Comparison of ENCODE assay signal across 1 cellular context in genomic region chr5:121695307-121695706, GRCh38.
TF ChIP-seq lines count a peak whose summit lies in the region.

No MANE protein-coding gene starts in this region.

TF ChIP-seq in HCT116, 20 proteins besides CTCF, POLR2A, EP300 and RAD21 (continued from another document):
- TF ChIP-seq EZH2phosphoT487 (IDR thresholded peaks at IDR 0.05; ENCODE audit: borderline replicate concordance) (no peak), SRF (IDR thresholded peaks at IDR 0.05; ENCODE audit: low read depth) (no peak), FOSL1 (IDR thresholded peaks at IDR 0.05; ENCODE audit: low read depth) (no peak), SP1 (IDR thresholded peaks at IDR 0.05; ENCODE audit: low read depth) (no peak)
